ENCODE assay signal across 1 cellular context in genomic region chr9:136545065-136545965, GRCh38.
TF ChIP-seq lines count a peak whose summit lies in the region.

No MANE protein-coding gene starts in this region.

TF ChIP-seq in GM12878, 131 proteins besides CTCF, POLR2A, EP300 and RAD21 (continued from another document and continues in another):
- TF ChIP-seq ZNF274 (IDR thresholded peaks at IDR 0.05; ENCODE audit: insufficient read depth, insufficient read length): no peak
- no peak for TF ChIP-seq IRF3 (IDR thresholded peaks at IDR 0.05)
- TF ChIP-seq MYC (IDR thresholded peaks at IDR 0.05; ENCODE audit: insufficient read depth, insufficient read length, insufficient replicate concordance, low read length, severe bottlenecking): no peak
- no peak for TF ChIP-seq MXI1 (IDR thresholded peaks at IDR 0.05; ENCODE audit: low read depth, low read length)
- no peak for TF ChIP-seq HDAC2 (IDR thresholded peaks at IDR 0.05)
- TF ChIP-seq YBX1 (IDR thresholded peaks at IDR 0.05): no peak
- no peak for TF ChIP-seq ATF3 (IDR thresholded peaks at IDR 0.05; ENCODE audit: borderline replicate concordance, extremely low read depth, low read depth, low read length)
- TF ChIP-seq ZNF622 (IDR thresholded peaks at IDR 0.05): no peak
- TF ChIP-seq, protein P1, sequence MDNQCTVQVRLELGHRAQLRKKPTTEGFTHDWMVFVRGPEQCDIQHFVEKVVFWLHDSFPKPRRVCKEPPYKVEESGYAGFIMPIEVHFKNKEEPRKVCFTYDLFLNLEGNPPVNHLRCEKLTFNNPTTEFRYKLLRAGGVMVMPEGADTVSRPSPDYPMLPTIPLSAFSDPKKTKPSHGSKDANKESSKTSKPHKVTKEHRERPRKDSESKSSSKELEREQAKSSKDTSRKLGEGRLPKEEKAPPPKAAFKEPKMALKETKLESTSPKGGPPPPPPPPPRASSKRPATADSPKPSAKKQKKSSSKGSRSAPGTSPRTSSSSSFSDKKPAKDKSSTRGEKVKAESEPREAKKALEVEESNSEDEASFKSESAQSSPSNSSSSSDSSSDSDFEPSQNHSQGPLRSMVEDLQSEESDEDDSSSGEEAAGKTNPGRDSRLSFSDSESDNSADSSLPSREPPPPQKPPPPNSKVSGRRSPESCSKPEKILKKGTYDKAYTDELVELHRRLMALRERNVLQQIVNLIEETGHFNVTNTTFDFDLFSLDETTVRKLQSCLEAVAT (IDR thresholded peaks at IDR 0.05): no peak
- TF ChIP-seq RAD51 (IDR thresholded peaks at IDR 0.05): no peak
- no peak for TF ChIP-seq NFIC (IDR thresholded peaks at IDR 0.05; ENCODE audit: low read depth, low read length)
- no peak for TF ChIP-seq TCF3 (IDR thresholded peaks at IDR 0.05; ENCODE audit: borderline replicate concordance, insufficient read depth, low read depth, low read length)
- no peak for TF ChIP-seq HDGF (IDR thresholded peaks at IDR 0.05)
- no peak for TF ChIP-seq TARDBP (IDR thresholded peaks at IDR 0.05; ENCODE audit: borderline replicate concordance)
- no peak for TF ChIP-seq MEF2B (IDR thresholded peaks at IDR 0.05; ENCODE audit: partially characterized antibody, poor library complexity, severe bottlenecking)
- TF ChIP-seq IRF5 (IDR thresholded peaks at IDR 0.05; ENCODE audit: borderline replicate concordance): no peak
- no peak for TF ChIP-seq EZH2 (IDR thresholded peaks at IDR 0.05; ENCODE audit: borderline replicate concordance, control insufficient read depth, low read depth, low read length)
- TF ChIP-seq SPI1 (IDR thresholded peaks at IDR 0.05; ENCODE audit: borderline replicate concordance, insufficient read depth, low read depth, low read length): no peak
- TF ChIP-seq SMC3 (IDR thresholded peaks at IDR 0.05; ENCODE audit: borderline replicate concordance, low read length): peak; percentile 2; the same call in 1 of the 2 replicates
- no peak for TF ChIP-seq E4F1 (IDR thresholded peaks at IDR 0.05; ENCODE audit: borderline replicate concordance, partially characterized antibody)
- no peak for TF ChIP-seq ZZZ3 (IDR thresholded peaks at IDR 0.05; ENCODE audit: control insufficient read depth, insufficient read length, low read depth)
- TF ChIP-seq RFX5 (IDR thresholded peaks at IDR 0.05; ENCODE audit: low read depth, low read length): no peak
- no peak for TF ChIP-seq POLR2AphosphoS2 (IDR thresholded peaks at IDR 0.05; ENCODE audit: low read depth, low read length)
- no peak for TF ChIP-seq BRCA1 (IDR thresholded peaks at IDR 0.05; ENCODE audit: low read depth, low read length)
- no peak for TF ChIP-seq REST (IDR thresholded peaks at IDR 0.05; ENCODE audit: low read depth, low read length)
- no peak for TF ChIP-seq FOXK2 (IDR thresholded peaks at IDR 0.05)
- no peak for TF ChIP-seq NFXL1 (IDR thresholded peaks at IDR 0.05; ENCODE audit: borderline replicate concordance)
- TF ChIP-seq, protein P2, sequence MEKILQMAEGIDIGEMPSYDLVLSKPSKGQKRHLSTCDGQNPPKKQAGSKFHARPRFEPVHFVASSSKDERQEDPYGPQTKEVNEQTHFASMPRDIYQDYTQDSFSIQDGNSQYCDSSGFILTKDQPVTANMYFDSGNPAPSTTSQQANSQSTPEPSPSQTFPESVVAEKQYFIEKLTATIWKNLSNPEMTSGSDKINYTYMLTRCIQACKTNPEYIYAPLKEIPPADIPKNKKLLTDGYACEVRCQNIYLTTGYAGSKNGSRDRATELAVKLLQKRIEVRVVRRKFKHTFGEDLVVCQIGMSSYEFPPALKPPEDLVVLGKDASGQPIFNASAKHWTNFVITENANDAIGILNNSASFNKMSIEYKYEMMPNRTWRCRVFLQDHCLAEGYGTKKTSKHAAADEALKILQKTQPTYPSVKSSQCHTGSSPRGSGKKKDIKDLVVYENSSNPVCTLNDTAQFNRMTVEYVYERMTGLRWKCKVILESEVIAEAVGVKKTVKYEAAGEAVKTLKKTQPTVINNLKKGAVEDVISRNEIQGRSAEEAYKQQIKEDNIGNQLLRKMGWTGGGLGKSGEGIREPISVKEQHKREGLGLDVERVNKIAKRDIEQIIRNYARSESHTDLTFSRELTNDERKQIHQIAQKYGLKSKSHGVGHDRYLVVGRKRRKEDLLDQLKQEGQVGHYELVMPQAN (conservative IDR thresholded peaks at IDR 0.05): peak; percentile 41
- TF ChIP-seq ATF2 (IDR thresholded peaks at IDR 0.05; ENCODE audit: low read length): no peak
- no peak for TF ChIP-seq ZNF217 (IDR thresholded peaks at IDR 0.05)
- no peak; the same call in 1 of the 2 replicates for TF ChIP-seq LARP7 (IDR thresholded peaks at IDR 0.05)
- TF ChIP-seq, protein P3, sequence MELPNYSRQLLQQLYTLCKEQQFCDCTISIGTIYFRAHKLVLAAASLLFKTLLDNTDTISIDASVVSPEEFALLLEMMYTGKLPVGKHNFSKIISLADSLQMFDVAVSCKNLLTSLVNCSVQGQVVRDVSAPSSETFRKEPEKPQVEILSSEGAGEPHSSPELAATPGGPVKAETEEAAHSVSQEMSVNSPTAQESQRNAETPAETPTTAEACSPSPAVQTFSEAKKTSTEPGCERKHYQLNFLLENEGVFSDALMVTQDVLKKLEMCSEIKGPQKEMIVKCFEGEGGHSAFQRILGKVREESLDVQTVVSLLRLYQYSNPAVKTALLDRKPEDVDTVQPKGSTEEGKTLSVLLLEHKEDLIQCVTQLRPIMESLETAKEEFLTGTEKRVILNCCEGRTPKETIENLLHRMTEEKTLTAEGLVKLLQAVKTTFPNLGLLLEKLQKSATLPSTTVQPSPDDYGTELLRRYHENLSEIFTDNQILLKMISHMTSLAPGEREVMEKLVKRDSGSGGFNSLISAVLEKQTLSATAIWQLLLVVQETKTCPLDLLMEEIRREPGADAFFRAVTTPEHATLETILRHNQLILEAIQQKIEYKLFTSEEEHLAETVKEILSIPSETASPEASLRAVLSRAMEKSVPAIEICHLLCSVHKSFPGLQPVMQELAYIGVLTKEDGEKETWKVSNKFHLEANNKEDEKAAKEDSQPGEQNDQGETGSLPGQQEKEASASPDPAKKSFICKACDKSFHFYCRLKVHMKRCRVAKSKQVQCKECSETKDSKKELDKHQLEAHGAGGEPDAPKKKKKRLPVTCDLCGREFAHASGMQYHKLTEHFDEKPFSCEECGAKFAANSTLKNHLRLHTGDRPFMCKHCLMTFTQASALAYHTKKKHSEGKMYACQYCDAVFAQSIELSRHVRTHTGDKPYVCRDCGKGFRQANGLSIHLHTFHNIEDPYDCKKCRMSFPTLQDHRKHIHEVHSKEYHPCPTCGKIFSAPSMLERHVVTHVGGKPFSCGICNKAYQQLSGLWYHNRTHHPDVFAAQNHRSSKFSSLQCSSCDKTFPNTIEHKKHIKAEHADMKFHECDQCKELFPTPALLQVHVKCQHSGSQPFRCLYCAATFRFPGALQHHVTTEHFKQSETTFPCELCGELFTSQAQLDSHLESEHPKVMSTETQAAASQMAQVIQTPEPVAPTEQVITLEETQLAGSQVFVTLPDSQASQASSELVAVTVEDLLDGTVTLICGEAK (IDR thresholded peaks at IDR 0.05; ENCODE audit: borderline replicate concordance): no peak
- TF ChIP-seq RCOR1 (conservative IDR thresholded peaks at IDR 0.05; ENCODE audit: low read depth, low read length): no peak
- no peak for TF ChIP-seq WRNIP1 (IDR thresholded peaks at IDR 0.05; ENCODE audit: borderline replicate concordance, low read depth, low read length)
- peak in 1 of 2 experiments; percentile 50; a peak in 1 of 3 replicates for TF ChIP-seq EGR1 (IDR thresholded peaks at IDR 0.05; ENCODE audit: borderline replicate concordance in 1 of 2, low read depth in 2 of 2, low read length in 2 of 2)
- no peak; the same call in 1 of the 2 replicates for TF ChIP-seq SMAD5 (IDR thresholded peaks at IDR 0.05; ENCODE audit: low read depth)
- no peak for TF ChIP-seq SP1 (IDR thresholded peaks at IDR 0.05; ENCODE audit: low read depth, low read length)
- no peak for TF ChIP-seq PBX3 (IDR thresholded peaks at IDR 0.05; ENCODE audit: insufficient replicate concordance, low read depth, low read length)
- no peak for TF ChIP-seq HCFC1 (IDR thresholded peaks at IDR 0.05; ENCODE audit: low read length)
- TF ChIP-seq USF1 (IDR thresholded peaks at IDR 0.05; ENCODE audit: borderline replicate concordance, extremely low read length, insufficient read depth, low read depth, low read length): no peak
